ENCODE assay signal across 8 cellular contexts in the genomic region with DNA sequence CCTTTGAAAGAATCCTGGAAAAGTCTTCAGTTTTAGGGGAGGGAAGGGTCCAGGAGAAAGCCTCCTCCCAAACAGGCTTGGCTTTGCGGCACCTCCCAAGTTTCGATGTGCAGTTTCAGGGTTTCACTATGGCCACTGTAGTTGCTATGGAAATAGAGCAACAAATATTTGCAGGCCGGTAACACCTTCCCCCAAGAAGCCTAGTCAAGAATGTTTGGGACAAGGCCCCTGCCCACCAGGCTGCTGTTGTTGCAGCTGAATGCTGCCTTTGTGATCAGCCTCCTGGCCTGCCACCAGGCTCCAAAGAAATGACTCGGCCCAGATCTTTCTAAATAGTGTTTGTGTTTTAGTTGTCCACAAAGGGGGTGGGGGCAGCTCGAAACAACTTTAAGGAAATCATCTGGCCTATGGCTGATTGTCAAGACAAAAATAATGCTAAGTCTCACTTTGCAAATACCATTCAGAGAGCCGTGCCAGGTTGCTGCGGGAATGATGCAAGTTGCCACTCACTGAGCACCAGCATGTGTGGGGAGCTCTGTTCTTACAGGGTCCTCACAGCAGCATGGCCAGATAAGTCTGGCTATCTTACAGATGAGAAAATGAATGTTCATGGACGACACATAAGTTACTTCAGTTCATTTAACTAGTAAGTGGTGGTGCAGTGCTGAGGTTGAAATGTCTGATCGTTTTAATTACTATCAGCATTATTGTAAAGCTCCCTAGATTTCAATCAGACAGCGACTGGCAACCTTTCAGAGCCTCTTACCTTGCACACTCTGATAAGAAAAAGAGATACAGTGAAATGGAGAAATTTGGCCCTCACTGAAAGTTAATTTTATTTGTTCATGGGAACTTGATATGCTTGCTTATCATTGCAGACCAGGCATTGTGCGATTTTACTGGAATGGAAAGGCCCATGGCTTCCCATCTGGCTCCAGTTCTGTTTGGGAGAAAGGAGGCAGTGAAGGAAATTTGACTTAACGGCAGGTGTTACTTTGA.
A peak's percentile ranks its signal among the peaks of the same experiment; 100 is the strongest.
DNase-seq lines count a peak whose midpoint lies in the region; ATAC-seq and TF ChIP-seq lines count a peak whose summit lies in the region.

No MANE protein-coding gene starts in this region.

- TF ChIP-seq CTCF in ascending aorta (IDR thresholded peaks at IDR 0.05) = no peak
- no peak for TF ChIP-seq CTCF in activated CD8-positive, alpha-beta T cell treated with anti-CD3 and anti-CD28 coated beads for 36 hours (IDR thresholded peaks at IDR 0.05)

- H3K36me3 Mint-ChIP-seq in activated CD8-positive, alpha-beta T cell treated with anti-CD3 and anti-CD28 coated beads for 36 hours (ENCODE audit: low read depth) = no peaks in the 10 kb centered on the region

- POLR2A ChIA-PET in activated CD8-positive, alpha-beta T cell treated with anti-CD3 and anti-CD28 coated beads for 36 hours (lab: Charles Lee) = no interaction called here

- H3K9me3 ChIP-seq in MG63 (no peaks in the 10 kb centered on the region), ascending aorta (no peaks in the 10 kb centered on the region), iPS-20b (ENCODE audit: insufficient read depth, low read depth, low read length) (no peaks in the 10 kb centered on the region)

- H3K4me3 ChIP-seq in MG63 = no peak overlapping the region
- H3K4me3 ChIP-seq in ascending aorta = no peak overlapping the region
- no peak overlapping the region for H3K4me3 ChIP-seq in iPS-20b (ENCODE audit: low read length)

- peak overlapping the region; percentile 56; the same call in 1 of the 2 replicates for H3K9ac ChIP-seq in iPS-20b (ENCODE audit: low read depth, low read length)

- CTCF ChIA-PET in activated CD8-positive, alpha-beta T cell treated with anti-CD3 and anti-CD28 coated beads for 36 hours (lab: Charles Lee) = no interaction called here

- no peak overlapping the region for H3K27ac Mint-ChIP-seq in activated CD8-positive, alpha-beta T cell treated with anti-CD3 and anti-CD28 coated beads for 36 hours

- no peak for ATAC-seq in HG02884 (IDR thresholded peaks at IDR 0.05; ENCODE audit: unreplicated experiment)
- ATAC-seq in activated CD8-positive, alpha-beta T cell treated with anti-CD3 and anti-CD28 coated beads for 36 hours = no peak

- H3K36me3 ChIP-seq in MG63 = no peaks in the 10 kb centered on the region
- no peaks in the 10 kb centered on the region for H3K36me3 ChIP-seq in ascending aorta
- H3K36me3 ChIP-seq in iPS-20b (ENCODE audit: insufficient read depth, low read depth, low read length) = no peaks in the 10 kb centered on the region

- intact Hi-C loops in ascending aorta (cut with DNase I) = no loop called here
- intact Hi-C loops in activated CD8-positive, alpha-beta T cell treated with anti-CD3 and anti-CD28 coated beads for 36 hours (cut with micrococcal nuclease) = no loop called here

- H3K4me1 ChIP-seq in ascending aorta = peaks cover 0 to 12% of the 10 kb centered on the region in 2 donors
- peaks cover 14% of the 10 kb centered on the region for H3K4me1 ChIP-seq in iPS-20b (ENCODE audit: insufficient read depth, low read length)

- H3K27me3 ChIP-seq in MG63 (no peaks in the 10 kb centered on the region), ascending aorta (no peaks in the 10 kb centered on the region), iPS-20b (ENCODE audit: insufficient read depth, low read length) (no peaks in the 10 kb centered on the region)

- no peaks in the 10 kb centered on the region for H3K4me1 Mint-ChIP-seq in activated CD8-positive, alpha-beta T cell treated with anti-CD3 and anti-CD28 coated beads for 36 hours (ENCODE audit: low read depth)

- H3K9me3 Mint-ChIP-seq in activated CD8-positive, alpha-beta T cell treated with anti-CD3 and anti-CD28 coated beads for 36 hours = no peaks in the 10 kb centered on the region

- no peaks in the 10 kb centered on the region for H3K27me3 Mint-ChIP-seq in activated CD8-positive, alpha-beta T cell treated with anti-CD3 and anti-CD28 coated beads for 36 hours

- H3K27ac ChIP-seq in ascending aorta = peak overlapping the region; percentile 4 to 55
- H3K27ac ChIP-seq in iPS-20b (ENCODE audit: low read length) = no peak overlapping the region
- H3K27ac ChIP-seq in substantia nigra (ENCODE audit: low read depth, low read length, poor library complexity, severe bottlenecking) = peak overlapping the region; percentile 73

- H3K4me3 Mint-ChIP-seq in activated CD8-positive, alpha-beta T cell treated with anti-CD3 and anti-CD28 coated beads for 36 hours = no peak overlapping the region

- DNase-seq in MG63 (peak; percentile 61), ascending aorta (ENCODE audit: low spot score in 2 of 2) (no peak), substantia nigra (lab: John Stamatoyannopoulos, UW) (peak in 42 of 49 donors; percentile 23 to 82 (median 67)), 8988T (no peak), NK-92 (lab: John Stamatoyannopoulos, UW; ENCODE audit: unreplicated experiment) (no peak)
- DNase-seq in activated CD8-positive, alpha-beta T cell treated with anti-CD3 and anti-CD28 coated beads for 36 hours = no peak

Comparison
In these comparisons a context has a peak if more than half of its experiments do, and no peak if none do; other contexts are left out.
1. DNase-seq: peak in MG63 (single experiment) and substantia nigra (42 of 49); none in ascending aorta (0 of 2), activated CD8-positive, alpha-beta T cell treated with anti-CD3 and anti-CD28 coated beads for 36 hours (single experiment), 8988T (single experiment) and NK-92 (single experiment).